21 cellular contexts compared by ENCODE assay signal in the genomic region with DNA sequence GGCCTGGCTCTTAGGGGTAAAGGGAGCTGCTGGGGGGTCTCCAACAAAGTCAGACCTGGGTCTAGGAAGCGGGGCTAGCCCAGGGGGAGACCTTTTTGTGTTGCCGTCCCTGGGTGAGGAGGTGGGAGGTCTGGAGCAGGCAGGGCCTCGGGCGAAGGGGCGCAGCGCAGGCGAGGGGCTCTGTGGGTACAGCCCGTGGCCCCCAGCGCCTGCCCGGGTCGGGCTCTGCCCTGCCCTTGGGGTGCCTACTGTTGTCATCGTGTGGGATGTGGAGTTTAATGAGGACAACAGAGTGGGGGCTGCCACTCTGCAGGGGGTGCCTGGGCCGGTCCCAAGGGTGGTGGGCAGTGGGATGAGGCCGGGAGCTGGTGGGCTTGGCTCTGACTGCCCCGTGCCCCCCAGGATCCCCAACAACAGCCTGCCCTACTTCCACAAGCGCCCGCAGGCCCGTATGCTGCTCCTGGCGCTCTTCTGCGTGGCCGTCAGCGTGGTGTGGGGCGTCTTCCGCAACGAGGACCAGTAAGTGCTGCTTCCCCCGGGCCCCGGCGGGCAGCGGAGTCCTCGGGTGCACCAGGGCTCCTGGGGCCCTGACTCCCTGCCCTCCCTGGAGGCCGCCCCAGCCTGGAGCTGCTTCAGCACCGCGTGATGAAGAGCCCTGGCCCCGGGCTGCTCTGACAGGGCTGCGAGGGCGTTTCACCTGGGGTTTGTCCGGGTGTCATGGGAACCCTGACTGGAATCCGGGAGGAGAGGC. TPM values are rescaled to one million over a fixed set of nuclear protein-coding genes. Genes with fewer than 3 reads are reported as not detected.
DNase-seq lines count a peak whose midpoint lies in the region; ATAC-seq and TF ChIP-seq lines count a peak whose summit lies in the region.
"Had no signal": no experiment of that assay in that cellular context is flagged by ENCODE, and none has a peak within 500 bp of the region (broad histone marks: within the 10 kb centered on the region; RNA-seq: fewer than 3 reads in every experiment).

No MANE protein-coding gene starts in this region.

- no peaks in the 10 kb centered on the region for H3K27me3 ChIP-seq in BLaER1

- no peaks in the 10 kb centered on the region for H3K9me3 Mint-ChIP-seq in mesothelial cell of epicardium
- H3K9me3 Mint-ChIP-seq: CD4-positive, alpha-beta memory T cell; IgD-negative memory B cell had no signal

- peak overlapping the region; percentile 71; the same call in 1 of the 2 replicates for H3K9ac ChIP-seq in BLaER1

- peaks cover 36% of the 10 kb centered on the region for H3K4me1 Mint-ChIP-seq in mesothelial cell of epicardium
- H3K4me1 Mint-ChIP-seq in T-helper 17 cell = peaks cover 10% of the 10 kb centered on the region

- H3K27ac Mint-ChIP-seq in mesothelial cell of epicardium = peak overlapping the region; percentile 86
- H3K27ac Mint-ChIP-seq in T-helper 17 cell = no peak overlapping the region
- H3K27ac Mint-ChIP-seq: HFFc6, IgD-negative memory B cell had no signal

- H3K36me3 Mint-ChIP-seq in mesothelial cell of epicardium (peaks cover 11% of the 10 kb centered on the region), T-helper 17 cell (ENCODE audit: low read depth) (peaks cover 2% of the 10 kb centered on the region)

- H3K4me3 ChIP-seq in BLaER1 = peak overlapping the region; percentile 28; the same call in 1 of the 2 replicates
- H3K4me3 ChIP-seq: HAP-1 had no signal

- DNase-seq in mesothelial cell of epicardium (ENCODE audit: low spot score in 2 of 2, unreplicated experiment in 2 of 2) (no peak), T-helper 17 cell (no peak)
- DNase-seq: COR-L47; GOT3; HFFc6; NCI-H1048; NCI-H1417; NCI-H2029 treated with DMSO at 0.1 percent for 48 hours; NCI-H446 treated with DMSO at 0.1 percent for 48 hours; NCI-H526; NCI-H82; NK-92 treated with Interleukin-12 subunit alpha and Interleukin-12 subunit beta, amount 100 ng/mL, for 24 hours; PC-3; SHP77 had no signal

- H3K4me2 ChIP-seq in BLaER1 = peak overlapping the region; percentile 79

- ATAC-seq in HG03378 (IDR thresholded peaks at IDR 0.05; ENCODE audit: unreplicated experiment) = no peak
- no peak for ATAC-seq in T-helper 17 cell
- ATAC-seq: PC-3 had no signal

- H3K4me3 Mint-ChIP-seq in mesothelial cell of epicardium (no peak overlapping the region), T-helper 17 cell (no peak overlapping the region)
- H3K4me3 Mint-ChIP-seq: HFFc6, IgD-negative memory B cell had no signal

- no peaks in the 10 kb centered on the region for H3K27me3 Mint-ChIP-seq in mesothelial cell of epicardium (ENCODE audit: low read depth)
- no peaks in the 10 kb centered on the region for H3K27me3 Mint-ChIP-seq in T-helper 17 cell
- H3K27me3 Mint-ChIP-seq: CD4-positive, alpha-beta memory T cell; IgD-negative memory B cell had no signal

- H3K36me3 ChIP-seq in BLaER1 = peaks cover 72% of the 10 kb centered on the region

- H4K20me1 ChIP-seq in BLaER1 = peaks cover 57% of the 10 kb centered on the region

- H3K9me3 ChIP-seq in BLaER1 (no peaks in the 10 kb centered on the region), T-helper 17 cell (ENCODE audit: control insufficient read depth, low read length, poor library complexity, severe bottlenecking) (no peaks in the 10 kb centered on the region)
- H3K9me3 ChIP-seq: HAP-1 had no signal

- H3K27ac ChIP-seq in BLaER1 (peak overlapping the region; percentile 82), angular gyrus (ENCODE audit: low read depth, low read length) (peak overlapping the region; percentile 12)

- peaks cover 75% of the 10 kb centered on the region for H3K4me1 ChIP-seq in BLaER1
- H3K4me1 ChIP-seq: HAP-1 had no signal

- no peak for TF ChIP-seq CTCF in mesothelial cell of epicardium (IDR thresholded peaks at IDR 0.05; ENCODE audit: unreplicated experiment)

RNA-seq across cellular contexts. Expression of gene SPPL2B, which starts 12.2 kb away (rescaled TPM):
- total RNA-seq in mesothelial cell of epicardium (189 to 202 TPM (median 196 TPM) in 3 replicates), T-helper 17 cell (10 to 100 TPM; 73.2 to 86.1 TPM)

RNA-seq across cellular contexts. Expression of gene LSM7, which starts 12.3 kb away (rescaled TPM):
- total RNA-seq in mesothelial cell of epicardium (141 to 149 TPM (median 142 TPM) in 3 replicates), T-helper 17 cell (10 to 100 TPM; 71.5 to 72.2 TPM)

RNA-seq across cellular contexts. Expression of gene TMPRSS9, which starts 19.4 kb away (rescaled TPM):
- 0.84 to 1.4 TPM (median 1.2 TPM) in 3 replicates for total RNA-seq in mesothelial cell of epicardium
- not detected for total RNA-seq in T-helper 17 cell
- total RNA-seq: A172; CD4-positive, alpha-beta memory T cell; HFFc6; PC-3 had no signal

RNA-seq across cellular contexts. Expression of gene LINGO3, which starts 32.7 kb away (rescaled TPM):
- total RNA-seq in mesothelial cell of epicardium = 0.59 to 0.60 TPM (median 0.60 TPM) in 3 replicates
- under 1 TPM; 0.20 to 0.29 TPM for total RNA-seq in T-helper 17 cell
- total RNA-seq: A172, HFFc6, PC-3 had no signal

RNA-seq across cellular contexts. Expression of gene PEAK3, which starts 58.7 kb away (rescaled TPM):
- total RNA-seq in mesothelial cell of epicardium (0.11 TPM in 1 of 3 replicates, not detected in the others), T-helper 17 cell (not detected)
- total RNA-seq: PC-3 had no signal
